Comparison of ENCODE assay signal across 1 cellular context in the genomic region with DNA sequence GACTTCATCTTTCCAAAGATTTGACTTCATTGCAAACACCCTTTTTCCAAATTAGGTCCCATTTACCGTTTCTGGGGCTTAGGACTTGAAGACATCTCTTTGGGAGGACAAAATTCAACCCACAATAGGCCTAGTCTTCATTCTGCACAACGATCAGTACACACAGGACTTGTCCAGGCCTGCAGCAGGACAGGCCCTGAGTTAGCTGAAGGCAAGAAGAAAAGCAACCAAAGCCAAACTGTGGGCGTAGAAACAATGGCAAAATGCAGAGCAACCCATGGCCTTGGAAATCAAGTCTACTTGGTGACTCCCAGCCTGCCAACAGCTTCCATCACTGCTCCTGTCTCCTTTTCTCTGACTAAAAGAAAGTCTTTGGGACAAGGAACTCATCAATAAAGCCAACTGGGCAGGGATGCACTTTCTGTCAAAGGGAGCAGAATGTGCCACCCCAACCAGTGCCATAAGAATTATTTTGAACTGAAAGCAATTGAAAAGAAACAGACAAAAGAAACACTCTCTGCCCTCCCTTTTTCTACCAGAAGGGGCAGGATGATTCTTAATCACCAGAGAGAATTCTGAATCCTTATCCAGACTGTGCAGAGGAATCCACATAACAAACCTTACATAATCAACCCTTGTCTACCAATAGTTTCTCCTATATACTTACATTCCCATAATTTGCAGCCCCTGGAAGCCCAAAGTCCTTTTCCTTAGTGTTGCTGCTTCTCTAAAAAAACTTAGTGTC.
TF ChIP-seq lines count a peak whose summit lies in the region.

No MANE protein-coding gene starts in this region.

TF ChIP-seq in SK-N-SH, 30 proteins besides CTCF, POLR2A, EP300 and RAD21:
- TF ChIP-seq TAF1 (IDR thresholded peaks at IDR 0.05; ENCODE audit: borderline replicate concordance, low read depth, low read length): no peak
- no peak for TF ChIP-seq CHD2 (IDR thresholded peaks at IDR 0.05; ENCODE audit: low read length, partially characterized antibody)
- no peak for TF ChIP-seq USF1 (IDR thresholded peaks at IDR 0.05; ENCODE audit: borderline replicate concordance, low read depth)
- TF ChIP-seq PBX3 (IDR thresholded peaks at IDR 0.05): no peak
- TF ChIP-seq FOSL2 (IDR thresholded peaks at IDR 0.05; ENCODE audit: borderline replicate concordance, low read depth): no peak
- TF ChIP-seq, protein P1, sequence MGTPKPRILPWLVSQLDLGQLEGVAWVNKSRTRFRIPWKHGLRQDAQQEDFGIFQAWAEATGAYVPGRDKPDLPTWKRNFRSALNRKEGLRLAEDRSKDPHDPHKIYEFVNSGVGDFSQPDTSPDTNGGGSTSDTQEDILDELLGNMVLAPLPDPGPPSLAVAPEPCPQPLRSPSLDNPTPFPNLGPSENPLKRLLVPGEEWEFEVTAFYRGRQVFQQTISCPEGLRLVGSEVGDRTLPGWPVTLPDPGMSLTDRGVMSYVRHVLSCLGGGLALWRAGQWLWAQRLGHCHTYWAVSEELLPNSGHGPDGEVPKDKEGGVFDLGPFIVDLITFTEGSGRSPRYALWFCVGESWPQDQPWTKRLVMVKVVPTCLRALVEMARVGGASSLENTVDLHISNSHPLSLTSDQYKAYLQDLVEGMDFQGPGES (IDR thresholded peaks at IDR 0.05; ENCODE audit: low read depth, low read length): no peak
- TF ChIP-seq SIN3A (IDR thresholded peaks at IDR 0.05; ENCODE audit: borderline replicate concordance, low read depth, low read length): no peak
- TF ChIP-seq YY1 (IDR thresholded peaks at IDR 0.05; ENCODE audit: low read depth): no peak
- no peak for TF ChIP-seq TCF12 (IDR thresholded peaks at IDR 0.05)
- TF ChIP-seq ZBTB33 (IDR thresholded peaks at IDR 0.05; ENCODE audit: borderline replicate concordance, low read depth): no peak
- TF ChIP-seq JUND (IDR thresholded peaks at IDR 0.05): no peak
- TF ChIP-seq, protein P2, sequence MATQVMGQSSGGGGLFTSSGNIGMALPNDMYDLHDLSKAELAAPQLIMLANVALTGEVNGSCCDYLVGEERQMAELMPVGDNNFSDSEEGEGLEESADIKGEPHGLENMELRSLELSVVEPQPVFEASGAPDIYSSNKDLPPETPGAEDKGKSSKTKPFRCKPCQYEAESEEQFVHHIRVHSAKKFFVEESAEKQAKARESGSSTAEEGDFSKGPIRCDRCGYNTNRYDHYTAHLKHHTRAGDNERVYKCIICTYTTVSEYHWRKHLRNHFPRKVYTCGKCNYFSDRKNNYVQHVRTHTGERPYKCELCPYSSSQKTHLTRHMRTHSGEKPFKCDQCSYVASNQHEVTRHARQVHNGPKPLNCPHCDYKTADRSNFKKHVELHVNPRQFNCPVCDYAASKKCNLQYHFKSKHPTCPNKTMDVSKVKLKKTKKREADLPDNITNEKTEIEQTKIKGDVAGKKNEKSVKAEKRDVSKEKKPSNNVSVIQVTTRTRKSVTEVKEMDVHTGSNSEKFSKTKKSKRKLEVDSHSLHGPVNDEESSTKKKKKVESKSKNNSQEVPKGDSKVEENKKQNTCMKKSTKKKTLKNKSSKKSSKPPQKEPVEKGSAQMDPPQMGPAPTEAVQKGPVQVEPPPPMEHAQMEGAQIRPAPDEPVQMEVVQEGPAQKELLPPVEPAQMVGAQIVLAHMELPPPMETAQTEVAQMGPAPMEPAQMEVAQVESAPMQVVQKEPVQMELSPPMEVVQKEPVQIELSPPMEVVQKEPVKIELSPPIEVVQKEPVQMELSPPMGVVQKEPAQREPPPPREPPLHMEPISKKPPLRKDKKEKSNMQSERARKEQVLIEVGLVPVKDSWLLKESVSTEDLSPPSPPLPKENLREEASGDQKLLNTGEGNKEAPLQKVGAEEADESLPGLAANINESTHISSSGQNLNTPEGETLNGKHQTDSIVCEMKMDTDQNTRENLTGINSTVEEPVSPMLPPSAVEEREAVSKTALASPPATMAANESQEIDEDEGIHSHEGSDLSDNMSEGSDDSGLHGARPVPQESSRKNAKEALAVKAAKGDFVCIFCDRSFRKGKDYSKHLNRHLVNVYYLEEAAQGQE (IDR thresholded peaks at IDR 0.05; ENCODE audit: low read depth, low read length): no peak
- no peak for TF ChIP-seq EZH2phosphoT487 (IDR thresholded peaks at IDR 0.05; ENCODE audit: borderline replicate concordance, low read depth)
- no peak for TF ChIP-seq MEF2A (IDR thresholded peaks at IDR 0.05; ENCODE audit: borderline replicate concordance, low read depth)
- TF ChIP-seq TEAD4 (IDR thresholded peaks at IDR 0.05; ENCODE audit: borderline replicate concordance, insufficient read depth): no peak
- TF ChIP-seq RCOR1 (IDR thresholded peaks at IDR 0.05; ENCODE audit: low read length): no peak
